In the genomic region with DNA sequence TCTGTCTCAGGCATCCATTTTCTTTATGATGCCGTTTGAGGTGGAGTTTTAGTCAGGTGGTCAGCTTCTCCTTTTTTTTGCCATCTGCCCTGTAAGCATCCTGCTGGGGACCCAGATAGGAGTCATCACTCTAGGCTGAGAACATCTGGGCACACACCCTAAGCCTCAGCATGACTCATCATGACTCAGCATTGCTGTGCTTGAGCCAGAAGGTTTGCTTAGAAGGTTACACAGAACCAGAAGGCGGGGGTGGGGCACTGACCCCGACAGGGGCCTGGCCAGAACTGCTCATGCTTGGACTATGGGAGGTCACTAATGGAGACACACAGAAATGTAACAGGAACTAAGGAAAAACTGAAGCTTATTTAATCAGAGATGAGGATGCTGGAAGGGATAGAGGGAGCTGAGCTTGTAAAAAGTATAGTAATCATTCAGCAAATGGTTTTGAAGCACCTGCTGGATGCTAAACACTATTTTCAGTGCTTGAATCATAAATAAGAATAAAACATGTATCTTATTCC, we compare ENCODE assay signal across 2 cellular contexts.
TF ChIP-seq lines count a peak whose summit lies in the region.

No MANE protein-coding gene starts in this region.

TF ChIP-seq in GM23338, 12 proteins besides CTCF, POLR2A, EP300 and RAD21 (continued from another document):
- no peak for TF ChIP-seq ZNF114 (CRISPR knock-in tag; IDR thresholded peaks at IDR 0.05)
- no peak for TF ChIP-seq CREB1 (CRISPR knock-in tag; IDR thresholded peaks at IDR 0.05; ENCODE audit: low read depth)
- no peak for TF ChIP-seq POLR2AphosphoS5 (IDR thresholded peaks at IDR 0.05; ENCODE audit: low read depth)
- no peak for TF ChIP-seq REST (IDR thresholded peaks at IDR 0.05; ENCODE audit: unreplicated experiment)
- TF ChIP-seq EZH2phosphoT487 (IDR thresholded peaks at IDR 0.05; ENCODE audit: unreplicated experiment) = no peak
- TF ChIP-seq STAT1 (IDR thresholded peaks at IDR 0.05; ENCODE audit: unreplicated experiment) = no peak
- no peak for TF ChIP-seq ZNF462 (CRISPR knock-in tag; IDR thresholded peaks at IDR 0.05)
- TF ChIP-seq NANOG (IDR thresholded peaks at IDR 0.05; ENCODE audit: borderline replicate concordance) = no peak
- no peak for TF ChIP-seq JUNB (IDR thresholded peaks at IDR 0.05; ENCODE audit: unreplicated experiment)

TF ChIP-seq in WTC11, 78 proteins besides CTCF, POLR2A, EP300 and RAD21 (continued from another document):
- TF ChIP-seq, protein P1, sequence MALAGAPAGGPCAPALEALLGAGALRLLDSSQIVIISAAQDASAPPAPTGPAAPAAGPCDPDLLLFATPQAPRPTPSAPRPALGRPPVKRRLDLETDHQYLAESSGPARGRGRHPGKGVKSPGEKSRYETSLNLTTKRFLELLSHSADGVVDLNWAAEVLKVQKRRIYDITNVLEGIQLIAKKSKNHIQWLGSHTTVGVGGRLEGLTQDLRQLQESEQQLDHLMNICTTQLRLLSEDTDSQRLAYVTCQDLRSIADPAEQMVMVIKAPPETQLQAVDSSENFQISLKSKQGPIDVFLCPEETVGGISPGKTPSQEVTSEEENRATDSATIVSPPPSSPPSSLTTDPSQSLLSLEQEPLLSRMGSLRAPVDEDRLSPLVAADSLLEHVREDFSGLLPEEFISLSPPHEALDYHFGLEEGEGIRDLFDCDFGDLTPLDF (CRISPR knock-in tag; IDR thresholded peaks at IDR 0.05) = no peak
- TF ChIP-seq, protein P2, sequence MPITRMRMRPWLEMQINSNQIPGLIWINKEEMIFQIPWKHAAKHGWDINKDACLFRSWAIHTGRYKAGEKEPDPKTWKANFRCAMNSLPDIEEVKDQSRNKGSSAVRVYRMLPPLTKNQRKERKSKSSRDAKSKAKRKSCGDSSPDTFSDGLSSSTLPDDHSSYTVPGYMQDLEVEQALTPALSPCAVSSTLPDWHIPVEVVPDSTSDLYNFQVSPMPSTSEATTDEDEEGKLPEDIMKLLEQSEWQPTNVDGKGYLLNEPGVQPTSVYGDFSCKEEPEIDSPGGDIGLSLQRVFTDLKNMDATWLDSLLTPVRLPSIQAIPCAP (CRISPR knock-in tag; IDR thresholded peaks at IDR 0.05) = no peak
- TF ChIP-seq ESRRA (CRISPR knock-in tag; IDR thresholded peaks at IDR 0.05; ENCODE audit: borderline replicate concordance) = no peak
- TF ChIP-seq RELA (CRISPR knock-in tag; IDR thresholded peaks at IDR 0.05; ENCODE audit: borderline replicate concordance) = no peak
- no peak for TF ChIP-seq MYBL2 (CRISPR knock-in tag; IDR thresholded peaks at IDR 0.05)
- TF ChIP-seq, protein P3, sequence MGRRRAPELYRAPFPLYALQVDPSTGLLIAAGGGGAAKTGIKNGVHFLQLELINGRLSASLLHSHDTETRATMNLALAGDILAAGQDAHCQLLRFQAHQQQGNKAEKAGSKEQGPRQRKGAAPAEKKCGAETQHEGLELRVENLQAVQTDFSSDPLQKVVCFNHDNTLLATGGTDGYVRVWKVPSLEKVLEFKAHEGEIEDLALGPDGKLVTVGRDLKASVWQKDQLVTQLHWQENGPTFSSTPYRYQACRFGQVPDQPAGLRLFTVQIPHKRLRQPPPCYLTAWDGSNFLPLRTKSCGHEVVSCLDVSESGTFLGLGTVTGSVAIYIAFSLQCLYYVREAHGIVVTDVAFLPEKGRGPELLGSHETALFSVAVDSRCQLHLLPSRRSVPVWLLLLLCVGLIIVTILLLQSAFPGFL (CRISPR knock-in tag; IDR thresholded peaks at IDR 0.05; ENCODE audit: borderline replicate concordance) = no peak
- TF ChIP-seq ATF3 (CRISPR knock-in tag; conservative IDR thresholded peaks at IDR 0.05) = no peak
- no peak for TF ChIP-seq ZNF121 (CRISPR knock-in tag; IDR thresholded peaks at IDR 0.05)
- TF ChIP-seq FOXK1 (CRISPR knock-in tag; IDR thresholded peaks at IDR 0.05) = no peak
- TF ChIP-seq ERG (CRISPR knock-in tag; IDR thresholded peaks at IDR 0.05) = no peak
- TF ChIP-seq, protein P4, sequence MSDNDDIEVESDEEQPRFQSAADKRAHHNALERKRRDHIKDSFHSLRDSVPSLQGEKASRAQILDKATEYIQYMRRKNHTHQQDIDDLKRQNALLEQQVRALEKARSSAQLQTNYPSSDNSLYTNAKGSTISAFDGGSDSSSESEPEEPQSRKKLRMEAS (CRISPR knock-in tag; IDR thresholded peaks at IDR 0.05) = no peak
